13 cellular contexts compared by ENCODE assay signal in the genomic region with DNA sequence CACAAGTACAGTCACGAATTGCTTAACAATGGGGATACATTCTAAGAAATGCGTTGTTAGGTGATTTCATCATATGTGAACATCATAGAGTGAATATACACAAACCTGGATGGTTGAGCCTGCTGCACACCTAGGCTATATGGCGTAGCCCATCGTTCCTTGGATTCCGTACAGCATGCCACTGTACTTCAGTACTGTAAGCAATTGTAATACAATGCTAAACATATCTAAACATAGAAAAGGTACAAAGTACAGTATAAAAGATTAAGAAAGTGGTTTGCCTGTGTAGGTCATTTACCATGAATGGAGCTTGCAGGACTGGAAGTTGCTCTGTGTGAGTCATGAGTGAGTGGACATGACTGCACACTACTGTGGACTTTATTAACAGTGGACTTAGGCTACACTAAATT.
DNase-seq lines count a peak whose midpoint lies in the region; ATAC-seq, FAIRE-seq and TF ChIP-seq lines count a peak whose summit lies in the region.
"Had no signal": no experiment of that assay in that cellular context is flagged by ENCODE, and none has a peak within 500 bp of the region (broad histone marks: within the 10 kb centered on the region; RNA-seq: fewer than 3 reads in every experiment).

No MANE protein-coding gene starts in this region.

- peak overlapping the region; percentile 24 for H3K9ac ChIP-seq in GM23248

- no peak for TF ChIP-seq CTCF in esophagus muscularis mucosa (IDR thresholded peaks at IDR 0.05)
- no peak for TF ChIP-seq CTCF in pancreas (IDR thresholded peaks at IDR 0.05)
- no peak for TF ChIP-seq CTCF in lower leg skin (IDR thresholded peaks at IDR 0.05)

- intact Hi-C loops in esophagus muscularis mucosa (cut with DNase I) (no loop called here), pancreas (cut with DNase I) (no loop called here), lower leg skin (cut with DNase I; ENCODE audit: low total_unique reads) (no loop called here)

- in situ Hi-C loops in GM23248 (cut with MboI): no loop called here

- H3K9me3 ChIP-seq in GM23248 (ENCODE audit: low read depth): no peaks in the 10 kb centered on the region
- no peaks in the 10 kb centered on the region for H3K9me3 ChIP-seq in esophagus muscularis mucosa
- no peaks in the 10 kb centered on the region for H3K9me3 ChIP-seq in pancreas
- H3K9me3 ChIP-seq: ascending aorta, gastroesophageal sphincter, right lobe of liver had no signal

- H4K20me1 ChIP-seq in GM23248 (ENCODE audit: insufficient read depth): no peaks in the 10 kb centered on the region

- H3K36me3 ChIP-seq in GM23248 (ENCODE audit: low read depth) (no peaks in the 10 kb centered on the region), esophagus muscularis mucosa (no peaks in the 10 kb centered on the region), pancreas (no peaks in the 10 kb centered on the region)
- H3K36me3 ChIP-seq: ascending aorta, gastroesophageal sphincter, right lobe of liver had no signal

- H3K27me3 ChIP-seq in GM23248 (replicated peaks; ENCODE audit: insufficient read depth): no peaks in the 10 kb centered on the region
- no peaks in the 10 kb centered on the region for H3K27me3 ChIP-seq in esophagus muscularis mucosa
- no peaks in the 10 kb centered on the region for H3K27me3 ChIP-seq in pancreas
- H3K27me3 ChIP-seq: ascending aorta, gastroesophageal sphincter, right lobe of liver had no signal

- H2AFZ ChIP-seq in GM23248: no peak overlapping the region

- DNase-seq in GM23248 (peak; percentile 91), RCC 7860 (ENCODE audit: low spot score) (peak; percentile 78), esophagus muscularis mucosa (ENCODE audit: extremely low spot score) (no peak), pancreas (no peak), amygdala (lab: John Stamatoyannopoulos, UW) (no peak), lower leg skin (ENCODE audit: low spot score in 2 of 2) (no peak)
- DNase-seq: NCI-H1436, right lobe of liver had no signal

- H3K4me2 ChIP-seq in GM23248 (ENCODE audit: unreplicated experiment): peak overlapping the region; percentile 30

- H3F3A ChIP-seq in GM23248 (ENCODE audit: insufficient read depth): peaks cover 28% of the 10 kb centered on the region

- FAIRE-seq in RCC 7860 (lab: Jason Lieb, UNC) (peak; percentile 92), pancreas (lab: Jason Lieb, UNC) (no peak)

- H3K4me1 ChIP-seq in GM23248 (ENCODE audit: insufficient read depth): peaks cover 68% of the 10 kb centered on the region
- H3K4me1 ChIP-seq in esophagus muscularis mucosa: peaks cover 60 to 83% (median 78%) of the 10 kb centered on the region in 4 donors
- no peaks in the 10 kb centered on the region for H3K4me1 ChIP-seq in pancreas
- H3K4me1 ChIP-seq: right lobe of liver had no signal

- peak; percentile 15 for TF ChIP-seq EP300 in esophagus muscularis mucosa (IDR thresholded peaks at IDR 0.05)

- peaks cover 48% of the 10 kb centered on the region for H3K79me2 ChIP-seq in GM23248 (ENCODE audit: insufficient read depth)

- H3K9me2 ChIP-seq in GM23248 (ENCODE audit: insufficient read depth): no peaks in the 10 kb centered on the region

- H3K4me3 ChIP-seq in GM23248 (no peak overlapping the region), esophagus muscularis mucosa (no peak overlapping the region), pancreas (no peak overlapping the region), lower leg skin (ENCODE audit: low read depth, poor library complexity, severe bottlenecking) (no peak overlapping the region)
- H3K4me3 ChIP-seq: ascending aorta, gastroesophageal sphincter, right lobe of liver had no signal

- 47 to 50% methylated on average over 5 of the region's 5 CpGs for WGBS in GM23248 (ENCODE audit: low coverage in 1 of 2, low lambda C conversion rate in 2 of 2, missing lambda C conversion rate in 2 of 2), 2 experiments
- WGBS in esophagus muscularis mucosa: 73% methylated on average over 5 of the region's 5 CpGs
- 63 to 74% methylated on average over 5 of the region's 5 CpGs for WGBS in pancreas, 2 donors
- WGBS in lower leg skin, 2 donors: 68 to 76% methylated on average over 5 of the region's 5 CpGs

- H3K27ac ChIP-seq in GM23248: peak overlapping the region; percentile 92
- H3K27ac ChIP-seq in esophagus muscularis mucosa (replicated peaks in 1 of 4): peak overlapping the region in 3 of 4 donors; percentile 22 to 90 (median 88)
- no peak overlapping the region for H3K27ac ChIP-seq in pancreas
- H3K27ac ChIP-seq: HL-60, right lobe of liver had no signal

- no peak for TF ChIP-seq POLR2A in esophagus muscularis mucosa (IDR thresholded peaks at IDR 0.05; ENCODE audit: low read depth)
- TF ChIP-seq POLR2A in lower leg skin (IDR thresholded peaks at IDR 0.05): no peak

- ATAC-seq in pancreas (peak in 3 of 4 donors; percentile 53 to 68 (median 56)), GM19467 (IDR thresholded peaks at IDR 0.05; ENCODE audit: unreplicated experiment) (no peak), GM19397 (IDR thresholded peaks at IDR 0.05; ENCODE audit: unreplicated experiment) (no peak)
- ATAC-seq: gastroesophageal sphincter, right lobe of liver had no signal

Comparison
In these comparisons a context has a peak if more than half of its experiments do, and no peak if none do; other contexts are left out.
1. DNase-seq: peak in GM23248 (single experiment) and RCC 7860 (single experiment); none in esophagus muscularis mucosa (single experiment), pancreas (0 of 6), amygdala (0 of 56) and lower leg skin (0 of 2).
2. H3K27ac ChIP-seq: peak in GM23248 (single experiment) and esophagus muscularis mucosa (3 of 4); none in pancreas (0 of 4).
3. ATAC-seq: peak in pancreas (3 of 4); none in GM19467 (single experiment) and GM19397 (single experiment).